Comparison of ENCODE assay signal across 23 cellular contexts in the genomic region with DNA sequence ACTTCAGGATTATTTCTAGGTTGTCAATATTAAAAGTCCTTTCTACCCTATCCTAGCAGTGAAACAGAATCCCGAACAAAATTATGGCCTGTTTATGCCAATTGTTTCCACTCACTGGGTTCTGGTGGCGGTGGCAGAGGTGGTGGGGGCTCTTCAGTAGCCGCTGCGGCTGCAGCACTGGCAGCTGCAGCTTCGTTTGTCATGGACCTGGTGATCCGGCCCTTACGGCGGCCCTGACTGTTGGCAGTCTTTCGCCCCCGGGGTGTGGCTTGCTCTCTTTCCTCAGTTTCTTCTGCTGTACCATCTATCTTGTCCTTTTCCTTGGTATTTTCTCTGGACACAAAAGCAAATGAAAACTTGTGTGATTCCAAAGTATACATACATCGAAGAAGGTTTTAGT.
DNase-seq lines count a peak whose midpoint lies in the region; ATAC-seq and TF ChIP-seq lines count a peak whose summit lies in the region.
"Had no signal": no experiment of that assay in that cellular context is flagged by ENCODE, and none has a peak within 500 bp of the region (broad histone marks: within the 10 kb centered on the region; RNA-seq: fewer than 3 reads in every experiment).

No MANE protein-coding gene starts in this region.

- no peak overlapping the region for H3K4me3 Mint-ChIP-seq in activated CD4-positive, alpha-beta T cell treated with anti-CD3 and anti-CD28 coated beads, Interleukin-2, amount 10 ng/mL, durations not matched to agents 24 days and 14 days
- H3K4me3 Mint-ChIP-seq: CD14-positive monocyte; CD4-positive, alpha-beta memory T cell; CD4-positive, CD25-positive, alpha-beta regulatory T cell; CD8-positive, alpha-beta memory T cell had no signal

- intact Hi-C loops in activated CD4-positive, alpha-beta T cell treated with anti-CD3 and anti-CD28 coated beads, Interleukin-2, amount 10 ng/mL, durations not matched to agents 24 days and 14 days (cut with micrococcal nuclease) = no loop called here
- intact Hi-C loops in ovary (cut with DNase I) = no loop called here

- H3K9me3 Mint-ChIP-seq in activated CD4-positive, alpha-beta T cell treated with anti-CD3 and anti-CD28 coated beads, Interleukin-2, amount 10 ng/mL, durations not matched to agents 24 days and 14 days = peaks cover 7% of the 10 kb centered on the region

- no peaks in the 10 kb centered on the region for H3K27me3 Mint-ChIP-seq in activated CD4-positive, alpha-beta T cell treated with anti-CD3 and anti-CD28 coated beads, Interleukin-2, amount 10 ng/mL, durations not matched to agents 24 days and 14 days
- H3K27me3 Mint-ChIP-seq: CD4-positive, alpha-beta memory T cell; CD4-positive, CD25-positive, alpha-beta regulatory T cell; CD8-positive, alpha-beta memory T cell had no signal

- no peaks in the 10 kb centered on the region for H3K27me3 ChIP-seq in ovary
- H3K27me3 ChIP-seq: BE2C, BLaER1 had no signal

- no peaks in the 10 kb centered on the region for H3K9me3 ChIP-seq in ovary
- H3K9me3 ChIP-seq: A549, BE2C had no signal

- H3K4me3 ChIP-seq in ovary = no peak overlapping the region
- H3K4me3 ChIP-seq: A549, BLaER1, GM12878 had no signal

- no peaks in the 10 kb centered on the region for H3K36me3 ChIP-seq in ovary
- H3K36me3 ChIP-seq: BE2C had no signal

- DNase-seq in activated CD4-positive, alpha-beta T cell treated with anti-CD3 and anti-CD28 coated beads, Interleukin-2, amount 10 ng/mL, durations not matched to agents 24 days and 14 days = peak; percentile 38
- DNase-seq in activated CD4-positive, alpha-beta T cell treated with anti-CD3 and anti-CD28 coated beads for 4 hours = no peak
- DNase-seq in globus pallidus (ENCODE audit: low spot score) (peak; percentile 53), ovary (no peak)
- DNase-seq: AML-193; BE2C; CD4-positive, alpha-beta memory T cell; CD4-positive, CD25-positive, alpha-beta regulatory T cell; CD8-positive, alpha-beta memory T cell; COR-L47; DMS 273 treated with DMSO at 0.1 percent for 48 hours; DMS153; DMS53; DMS79; DND-41; EL; GDM1 had no signal

- no peak for TF ChIP-seq EP300 in ovary (IDR thresholded peaks at IDR 0.05)

- peaks cover 2% of the 10 kb centered on the region for H3K4me1 Mint-ChIP-seq in activated CD4-positive, alpha-beta T cell treated with anti-CD3 and anti-CD28 coated beads, Interleukin-2, amount 10 ng/mL, durations not matched to agents 24 days and 14 days
- H3K4me1 Mint-ChIP-seq: CD14-positive monocyte had no signal

- H3K4me1 ChIP-seq in ovary (ENCODE audit: insufficient read depth) = no peaks in the 10 kb centered on the region
- H3K4me1 ChIP-seq: BE2C, BLaER1 had no signal

- 95 to 96% (median 96%) methylated on average over 11 of the region's 11 CpGs for WGBS in ovary, 3 donors

- TF ChIP-seq CTCF in ovary (IDR thresholded peaks at IDR 0.05) = no peak

- peaks cover 69% of the 10 kb centered on the region for H3K36me3 Mint-ChIP-seq in activated CD4-positive, alpha-beta T cell treated with anti-CD3 and anti-CD28 coated beads, Interleukin-2, amount 10 ng/mL, durations not matched to agents 24 days and 14 days (ENCODE audit: low read depth)

- no peak overlapping the region for H3K27ac Mint-ChIP-seq in activated CD4-positive, alpha-beta T cell treated with anti-CD3 and anti-CD28 coated beads, Interleukin-2, amount 10 ng/mL, durations not matched to agents 24 days and 14 days

- no peak for ATAC-seq in HG03378 (IDR thresholded peaks at IDR 0.05; ENCODE audit: unreplicated experiment)
- ATAC-seq: A549, GM12878 had no signal

- no peak overlapping the region for H3K27ac ChIP-seq in ovary
- H3K27ac ChIP-seq: 22Rv1, A549, BLaER1 had no signal

- TF ChIP-seq POLR2A in ovary (IDR thresholded peaks at IDR 0.05) = no peak

Comparison
In these comparisons a context has a peak if more than half of its experiments do, and no peak if none do; other contexts are left out.
1. DNase-seq: peak in activated CD4-positive, alpha-beta T cell treated with anti-CD3 and anti-CD28 coated beads, Interleukin-2, amount 10 ng/mL, durations not matched to agents 24 days and 14 days (single experiment) and globus pallidus (single experiment); none in activated CD4-positive, alpha-beta T cell treated with anti-CD3 and anti-CD28 coated beads for 4 hours (0 of 2) and ovary (0 of 5).